Comparison of ENCODE assay signal across 9 cellular contexts in the genomic region with DNA sequence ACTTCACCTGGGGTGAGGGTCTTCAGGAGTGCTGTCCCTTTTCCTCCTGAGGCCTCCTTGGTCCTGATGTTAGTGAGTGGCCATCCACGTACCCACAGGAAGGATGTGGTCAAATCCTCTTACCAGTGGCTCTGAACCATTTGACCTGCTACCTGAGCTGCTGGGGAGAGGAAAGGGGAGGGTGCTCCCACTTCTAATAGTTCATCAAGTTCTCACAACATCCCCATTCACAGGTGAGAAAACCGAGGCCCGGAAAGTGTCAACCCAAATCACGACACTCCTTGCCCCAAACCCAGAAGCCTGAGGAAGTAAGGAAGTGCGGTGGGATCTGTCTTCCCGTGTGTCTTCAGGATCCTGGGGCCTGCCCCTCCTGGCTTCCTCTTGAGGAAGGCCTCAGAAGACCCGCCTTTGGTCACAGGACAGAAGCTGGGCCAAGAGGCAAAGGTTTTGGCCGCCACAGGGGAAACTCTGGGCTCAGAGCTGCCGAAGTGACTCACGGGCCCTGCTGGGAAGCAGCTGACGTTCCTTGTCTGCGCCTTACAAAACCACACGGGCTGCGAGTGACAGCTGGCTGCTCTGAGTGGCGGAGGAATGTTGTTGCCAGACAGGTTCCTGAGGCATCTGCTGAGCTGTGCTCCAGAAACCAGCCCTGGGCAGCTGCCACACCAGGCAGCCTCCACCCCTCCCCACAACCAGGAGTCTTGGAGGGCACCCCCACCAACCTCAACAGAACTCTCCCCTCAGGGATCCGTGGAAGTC. TPM values are rescaled to one million over a fixed set of nuclear protein-coding genes. Genes with fewer than 3 reads are reported as not detected.
DNase-seq lines count a peak whose midpoint lies in the region; ATAC-seq and TF ChIP-seq lines count a peak whose summit lies in the region.
"Had no signal": no experiment of that assay in that cellular context is flagged by ENCODE, and none has a peak within 500 bp of the region (broad histone marks: within the 10 kb centered on the region; RNA-seq: fewer than 3 reads in every experiment).

No MANE protein-coding gene starts in this region.

- no peak for TF ChIP-seq CTCF in RWPE2 (IDR thresholded peaks at IDR 0.05; ENCODE audit: poor library complexity, severe bottlenecking)
- no peak for TF ChIP-seq CTCF in MCF 10A (IDR thresholded peaks at IDR 0.05; ENCODE audit: unreplicated experiment)
- no peak for TF ChIP-seq CTCF in smooth muscle cell (IDR thresholded peaks at IDR 0.05; ENCODE audit: borderline replicate concordance, insufficient read depth, poor library complexity, severe bottlenecking)

- DNase-seq in DMS153 (lab: John Stamatoyannopoulos, UW), result peak; percentile 52
- no peak for DNase-seq in DMS153 treated with DMSO at 0.1 percent for 48 hours (lab: John Stamatoyannopoulos, UW; ENCODE audit: unreplicated experiment)
- peak; percentile 95 for DNase-seq in RWPE2 (ENCODE audit: low spot score)
- peak; percentile 94 for DNase-seq in MCF 10A (ENCODE audit: unreplicated experiment)
- peak; percentile 97 for DNase-seq in iris pigment epithelial cell (ENCODE audit: low read depth)
- DNase-seq in smooth muscle cell (lab: John Stamatoyannopoulos, UW; ENCODE audit: unreplicated experiment), result no peak

- H3F3A ChIP-seq in smooth muscle cell (ENCODE audit: low read depth), result peaks cover 4% of the 10 kb centered on the region

- peaks cover 18% of the 10 kb centered on the region for H3K4me1 Mint-ChIP-seq in MCF 10A (ENCODE audit: insufficient read depth, unreplicated experiment)

- CTCF ChIA-PET in MCF 10A (lab: Yijun Ruan, JAX), result interaction anchor here (0.8 to 2.7 kb wide), 5 partner anchors 11 to 77 kb away, joined by 3 to 15 read pairs (median 3); partner anchors contain the start of gene KIFC3

- H3K36me3 Mint-ChIP-seq in MCF 10A (ENCODE audit: insufficient read depth, unreplicated experiment), result no peaks in the 10 kb centered on the region

- H3K27ac ChIP-seq in RWPE2 (ENCODE audit: poor library complexity, severe bottlenecking) (peak overlapping the region; percentile 80), smooth muscle cell (ENCODE audit: low read depth) (peak overlapping the region; percentile 95)
- H3K27ac ChIP-seq: 22Rv1 had no signal

- no TSS peak for BruUV-seq in MCF 10A (replicated peaks; lab: Mats Ljungman, UMichigan)

- H3K4me3 Mint-ChIP-seq in MCF 10A (ENCODE audit: unreplicated experiment), result no peak overlapping the region

- H3K27me3 Mint-ChIP-seq in MCF 10A (ENCODE audit: insufficient read depth, unreplicated experiment), result no peaks in the 10 kb centered on the region

- H3K9me3 Mint-ChIP-seq in MCF 10A (ENCODE audit: unreplicated experiment), result no peaks in the 10 kb centered on the region

- H2AFZ ChIP-seq in smooth muscle cell (ENCODE audit: low read depth), result peak overlapping the region; percentile 81

- intact Hi-C loops in MCF 10A (cut with micrococcal nuclease), result no loop called here

- WGBS in smooth muscle cell (ENCODE audit: low lambda C conversion rate), result 29% methylated on average over 16 of the region's 16 CpGs

- peak overlapping the region; percentile 54 for H3K4me2 ChIP-seq in smooth muscle cell

- no peaks in the 10 kb centered on the region for H3K27me3 ChIP-seq in RWPE2 (ENCODE audit: insufficient read depth, poor library complexity, severe bottlenecking)
- H3K27me3 ChIP-seq in smooth muscle cell (ENCODE audit: low read depth), result no peaks in the 10 kb centered on the region

- peaks cover 23% of the 10 kb centered on the region for H3K4me1 ChIP-seq in RWPE2 (ENCODE audit: insufficient read depth, poor library complexity, severe bottlenecking)
- peaks cover 8% of the 10 kb centered on the region for H3K4me1 ChIP-seq in smooth muscle cell (ENCODE audit: low read depth)

- POLR2A ChIA-PET in MCF 10A (lab: Yijun Ruan, JAX), result interaction anchor here (0.5 to 2.7 kb wide), 9 partner anchors 8 to 80 kb away, joined by 3 to 17 read pairs (median 3); partner anchors contain the start of gene KIFC3

- no peaks in the 10 kb centered on the region for H3K79me2 ChIP-seq in smooth muscle cell (ENCODE audit: low read depth)

- H3K9me3 ChIP-seq in RWPE2 (ENCODE audit: severe bottlenecking) (no peaks in the 10 kb centered on the region), smooth muscle cell (replicated peaks; ENCODE audit: low read depth) (no peaks in the 10 kb centered on the region)

- no peaks in the 10 kb centered on the region for H4K20me1 ChIP-seq in smooth muscle cell (ENCODE audit: low read depth)

- peak overlapping the region; percentile 90 for H3K9ac ChIP-seq in smooth muscle cell (ENCODE audit: low read depth)

- no peak overlapping the region for H3K4me3 ChIP-seq in RWPE2 (ENCODE audit: severe bottlenecking)
- no peak overlapping the region for H3K4me3 ChIP-seq in smooth muscle cell

- H3K36me3 ChIP-seq in RWPE2 (ENCODE audit: low read depth) (no peaks in the 10 kb centered on the region), smooth muscle cell (ENCODE audit: low read depth) (no peaks in the 10 kb centered on the region)

- ATAC-seq in HG03354 (IDR thresholded peaks at IDR 0.05; ENCODE audit: poor library complexity, severe bottlenecking, unreplicated experiment) (peak; percentile 64), RWPE2 (ENCODE audit: low read depth) (peak; percentile 82), HG03139 (IDR thresholded peaks at IDR 0.05; ENCODE audit: unreplicated experiment) (no peak)

- peak overlapping the region; percentile 87 for H3K27ac Mint-ChIP-seq in MCF 10A (ENCODE audit: low read depth, unreplicated experiment)

RNA-seq across cellular contexts. Expression of gene KIFC3, which starts 13.9 kb away (rescaled TPM):
- total RNA-seq in MCF 10A (2022), result 97.1 and 120 TPM in 2 replicates
- total RNA-seq in smooth muscle cell, result 28.0 and 30.6 TPM in 2 replicates
- polyA plus RNA-seq in smooth muscle cell, result 50.2 and 51.6 TPM in 2 replicates

Comparison
In these comparisons a context has a peak if more than half of its experiments do, and no peak if none do; other contexts are left out.
1. DNase-seq: peak in DMS153 (single experiment), RWPE2 (single experiment), MCF 10A (single experiment) and iris pigment epithelial cell (single experiment); none in DMS153 treated with DMSO at 0.1 percent for 48 hours (single experiment) and smooth muscle cell (single experiment).